20 cellular contexts compared by ENCODE assay signal in genomic region chr9:37338218-37338617, GRCh38.
DNase-seq lines count a peak whose midpoint lies in the region; FAIRE-seq and TF ChIP-seq lines count a peak whose summit lies in the region.
"Had no signal": no experiment of that assay in that cellular context is flagged by ENCODE, and none has a peak within 500 bp of the region (broad histone marks: within the 10 kb centered on the region; RNA-seq: fewer than 3 reads in every experiment).

No MANE protein-coding gene starts in this region.

- H3K4me3 ChIP-seq in SU-DHL-6 (ENCODE audit: insufficient read depth, low read length, poor library complexity, severe bottlenecking) (peak overlapping the region; percentile 28), neutrophil (ENCODE audit: low read depth in 1 of 2, low read length in 1 of 2) (no peak overlapping the region)
- H3K4me3 ChIP-seq: GM23248, sigmoid colon, tibial nerve had no signal

- H3K4me2 ChIP-seq in SU-DHL-6 (ENCODE audit: low read depth, low read length, poor library complexity, severe bottlenecking) = peak overlapping the region; percentile 54

- H3K36me3 ChIP-seq in SU-DHL-6 (ENCODE audit: low read length) = peaks cover 15% of the 10 kb centered on the region; the same call in 1 of the 2 replicates
- no peaks in the 10 kb centered on the region for H3K36me3 ChIP-seq in neutrophil
- H3K36me3 ChIP-seq: sigmoid colon, tibial nerve had no signal

- no peaks in the 10 kb centered on the region for H3K9me2 ChIP-seq in SU-DHL-6 (replicated peaks; ENCODE audit: insufficient read depth, low read length)

- no peaks in the 10 kb centered on the region for H3K9me3 ChIP-seq in SU-DHL-6 (ENCODE audit: insufficient read depth, low read length)
- no peaks in the 10 kb centered on the region for H3K9me3 ChIP-seq in neutrophil
- H3K9me3 ChIP-seq: Caco-2, sigmoid colon, tibial nerve had no signal

- no peaks in the 10 kb centered on the region for H4K20me1 ChIP-seq in SU-DHL-6 (ENCODE audit: low read depth, low read length)

- TF ChIP-seq CTCF in D721Med (IDR thresholded peaks at IDR 0.05; ENCODE audit: insufficient read depth, missing control alignments) = no peak
- no peak for TF ChIP-seq CTCF in SU-DHL-6 (IDR thresholded peaks at IDR 0.05; ENCODE audit: insufficient read depth, low read length, poor library complexity, severe bottlenecking)
- TF ChIP-seq CTCF in neutrophil (IDR thresholded peaks at IDR 0.05) = no peak

- H3K4me1 ChIP-seq in neutrophil (ENCODE audit: control insufficient read depth in 1 of 2, insufficient read depth in 1 of 2, low read depth in 1 of 2, low read length in 1 of 2) = peaks cover 53 to 56% of the 10 kb centered on the region in 2 experiments
- H3K4me1 ChIP-seq: sigmoid colon, tibial nerve had no signal

- H2AFZ ChIP-seq in SU-DHL-6 (ENCODE audit: low read depth, low read length, severe bottlenecking) = no peak overlapping the region
- H2AFZ ChIP-seq: GM23248 had no signal

- FAIRE-seq in D721Med (lab: Jason Lieb, UNC) = peak; percentile 67

- H3K9ac ChIP-seq in SU-DHL-6 (ENCODE audit: low read length) = peak overlapping the region; percentile 37; the same call in 1 of the 2 replicates
- H3K9ac ChIP-seq: GM23248 had no signal

- peaks cover 83% of the 10 kb centered on the region for H3F3A ChIP-seq in SU-DHL-6 (ENCODE audit: insufficient read depth)

- no peak for DNase-seq in D721Med (ENCODE audit: insufficient read length, low spot score)
- peak; percentile 17 for DNase-seq in KBM-7
- DNase-seq in NOMO-1 treated with DMSO at 0.1 percent for 48 hours (lab: John Stamatoyannopoulos, UW; ENCODE audit: unreplicated experiment) = no peak
- no peak for DNase-seq in stimulated activated CD4-positive, alpha-beta T cell treated with anti-CD3 and anti-CD28 coated beads, Interleukin-2, amount 100 ng/mL, for 48 hours
- DNase-seq in medulla oblongata (ENCODE audit: extremely low spot score) = no peak
- DNase-seq: activated CD4-positive, alpha-beta T cell treated with anti-CD3 and anti-CD28 coated beads, Interleukin-2, amount 10 ng/mL, durations not matched to agents 7 days and 5 days; activated CD8-positive, alpha-beta memory T cell treated with anti-CD3 and anti-CD28 coated beads, Interleukin-2, amount 50 U/mL, for 4 hours; Caco-2; GM23248; KG1; left colon; NCI-H1048; NCI-H2081 treated with DMSO at 0.1 percent for 48 hours; NCI-H524; posterior cingulate gyrus; sigmoid colon; stimulated activated naive CD4-positive, alpha-beta T cell treated with Interleukin-2 at 50 U/mL for 16 hours had no signal

- H3K27me3 ChIP-seq in SU-DHL-6 (ENCODE audit: low read length) = no peaks in the 10 kb centered on the region
- H3K27me3 ChIP-seq in neutrophil = no peaks in the 10 kb centered on the region
- H3K27me3 ChIP-seq: sigmoid colon, tibial nerve had no signal

- H3K27ac ChIP-seq in SU-DHL-6 (ENCODE audit: low read depth, low read length) = peak overlapping the region; percentile 93
- H3K27ac ChIP-seq in neutrophil = peak overlapping the region; percentile 47
- H3K27ac ChIP-seq: GM23248, sigmoid colon, tibial nerve had no signal

- in situ Hi-C loops in KBM-7 (cut with MboI; ENCODE audit: low pct_unique_long_range_greater_than_20kb, low sequenced_read_pairs) = no loop called here

- peaks cover 97% of the 10 kb centered on the region for H3K79me2 ChIP-seq in SU-DHL-6 (ENCODE audit: insufficient read depth, low read length)
